ENCODE assay signal across 12 cellular contexts in genomic region chr7:30160329-30160728, GRCh38. TPM values are rescaled to one million over a fixed set of nuclear protein-coding genes. Genes with fewer than 3 reads are reported as not detected.
DNase-seq lines count a peak whose midpoint lies in the region; ATAC-seq and TF ChIP-seq lines count a peak whose summit lies in the region.
"Had no signal": no experiment of that assay in that cellular context is flagged by ENCODE, and none has a peak within 500 bp of the region (broad histone marks: within the 10 kb centered on the region; RNA-seq: fewer than 3 reads in every experiment).

No MANE protein-coding gene starts in this region.

- H3K4me1 Mint-ChIP-seq in CD4-positive, CD25-positive, alpha-beta regulatory T cell, result peaks cover 15 to 72% (median 36%) of the 10 kb centered on the region in 4 donors
- H3K4me1 Mint-ChIP-seq in central memory CD8-positive, alpha-beta T cell, result peaks cover 55% of the 10 kb centered on the region
- H3K4me1 Mint-ChIP-seq in progenitor cell of endocrine pancreas (ENCODE audit: low read depth), result peaks cover 45% of the 10 kb centered on the region

- peaks cover 23% of the 10 kb centered on the region for H3K4me1 ChIP-seq in CD4-positive, CD25-positive, alpha-beta regulatory T cell (ENCODE audit: control insufficient read depth, insufficient read depth, low read length, poor library complexity, severe bottlenecking)
- peaks cover 17% of the 10 kb centered on the region for H3K4me1 ChIP-seq in HEK293 (ENCODE audit: control insufficient read depth, insufficient read depth, low read length)

- no peaks in the 10 kb centered on the region for H3K27me3 ChIP-seq in CD4-positive, CD25-positive, alpha-beta regulatory T cell (ENCODE audit: control insufficient read depth, insufficient read depth, low read length)
- H3K27me3 ChIP-seq: foreskin keratinocyte, left lung, tibial artery had no signal

- no peak overlapping the region for H3K27ac ChIP-seq in CD4-positive, CD25-positive, alpha-beta regulatory T cell (ENCODE audit: insufficient read depth, low read length, poor library complexity, severe bottlenecking)
- no peak overlapping the region for H3K27ac ChIP-seq in HEK293 (ENCODE audit: extremely low read depth, low read depth, low read length)
- H3K27ac ChIP-seq: foreskin keratinocyte, tibial artery had no signal

- H3K4me3 Mint-ChIP-seq in CD4-positive, CD25-positive, alpha-beta regulatory T cell, result peak overlapping the region in 1 of 4 donors; percentile 52
- H3K4me3 Mint-ChIP-seq in central memory CD8-positive, alpha-beta T cell, result no peak overlapping the region
- H3K4me3 Mint-ChIP-seq in progenitor cell of endocrine pancreas (ENCODE audit: low read depth), result no peak overlapping the region
- H3K4me3 Mint-ChIP-seq: activated T-helper 17 cell treated with anti-CD3 and anti-CD28 coated beads, Interleukin-2, amount 50 U/mL, for 72 hours had no signal

- H3K36me3 Mint-ChIP-seq in CD4-positive, CD25-positive, alpha-beta regulatory T cell, result peaks cover 3% of the 10 kb centered on the region
- H3K36me3 Mint-ChIP-seq in central memory CD8-positive, alpha-beta T cell (ENCODE audit: insufficient read depth), result peaks cover 7% of the 10 kb centered on the region
- H3K36me3 Mint-ChIP-seq in progenitor cell of endocrine pancreas (ENCODE audit: insufficient read depth), result peaks cover 4% of the 10 kb centered on the region

- POLR2A ChIA-PET in HEK293 (lab: Yijun Ruan, JAX), result no interaction called here

- peaks cover 0 to 1% (median 0%) of the 10 kb centered on the region in 7 donors for H3K9me3 Mint-ChIP-seq in CD4-positive, CD25-positive, alpha-beta regulatory T cell
- no peaks in the 10 kb centered on the region for H3K9me3 Mint-ChIP-seq in central memory CD8-positive, alpha-beta T cell
- H3K9me3 Mint-ChIP-seq in progenitor cell of endocrine pancreas (ENCODE audit: low read depth), result no peaks in the 10 kb centered on the region
- H3K9me3 Mint-ChIP-seq: activated T-helper 17 cell treated with anti-CD3 and anti-CD28 coated beads, Interleukin-2, amount 50 U/mL, for 72 hours had no signal

- H3K27ac Mint-ChIP-seq in CD4-positive, CD25-positive, alpha-beta regulatory T cell, result peak overlapping the region; percentile 0 to 35 (median 2)
- peak overlapping the region; percentile 2 for H3K27ac Mint-ChIP-seq in central memory CD8-positive, alpha-beta T cell (ENCODE audit: low read depth)
- H3K27ac Mint-ChIP-seq in progenitor cell of endocrine pancreas, result peak overlapping the region; percentile 6
- H3K27ac Mint-ChIP-seq: activated T-helper 17 cell treated with anti-CD3 and anti-CD28 coated beads, Interleukin-2, amount 50 U/mL, for 72 hours had no signal

- CTCF ChIA-PET in HEK293 (lab: Yijun Ruan, JAX), result interaction anchor here (1.4 to 1.7 kb wide), 3 partner anchors 9 to 309 kb away, joined by 3 to 4 read pairs (median 4); no protein-coding TSS in a partner anchor

- H3K9me3 ChIP-seq in CD4-positive, CD25-positive, alpha-beta regulatory T cell (ENCODE audit: control insufficient read depth in 2 of 2, low read length in 2 of 2), result no peaks in the 10 kb centered on the region
- H3K9me3 ChIP-seq in HEK293 (ENCODE audit: control insufficient read depth, insufficient read depth, low read depth, low read length), result no peaks in the 10 kb centered on the region
- H3K9me3 ChIP-seq: left lung, tibial artery had no signal

- no peaks in the 10 kb centered on the region for H3K36me3 ChIP-seq in CD4-positive, CD25-positive, alpha-beta regulatory T cell (ENCODE audit: control insufficient read depth, insufficient read depth, low read length)
- no peaks in the 10 kb centered on the region for H3K36me3 ChIP-seq in HEK293 (ENCODE audit: control insufficient read depth in 2 of 2, insufficient read depth in 1 of 2, low read length in 2 of 2)
- H3K36me3 ChIP-seq: left lung had no signal

- no peak for DNase-seq in CD4-positive, CD25-positive, alpha-beta regulatory T cell
- no peak for DNase-seq in central memory CD8-positive, alpha-beta T cell (ENCODE audit: low spot score in 2 of 2)
- DNase-seq in progenitor cell of endocrine pancreas (ENCODE audit: low spot score, unreplicated experiment) (no peak), NCI-H1105 treated with DMSO at 0.1 percent for 48 hours (lab: John Stamatoyannopoulos, UW) (no peak), NCI-H187 (lab: John Stamatoyannopoulos, UW) (no peak)
- DNase-seq: foreskin keratinocyte; stimulated activated CD4-positive, alpha-beta T cell treated with anti-CD3 and anti-CD28 coated beads, Interleukin-4, amount 100 ng/mL, for 24 hours; tibial artery had no signal

- TF ChIP-seq CTCF in HEK293 (tag by site-specific recombination; IDR thresholded peaks at IDR 0.05), result no peak
- no peak for TF ChIP-seq CTCF in progenitor cell of endocrine pancreas (IDR thresholded peaks at IDR 0.05; ENCODE audit: unreplicated experiment)

- no peak for ATAC-seq in CD4-positive, CD25-positive, alpha-beta regulatory T cell (ENCODE audit: low read depth in 2 of 2)
- no peak for ATAC-seq in central memory CD8-positive, alpha-beta T cell (replicated peaks; ENCODE audit: extremely low read depth, poor library complexity, severe bottlenecking)
- no peak for ATAC-seq in GM18870 (IDR thresholded peaks at IDR 0.05; ENCODE audit: unreplicated experiment)

- no peak overlapping the region for H3K4me3 ChIP-seq in CD4-positive, CD25-positive, alpha-beta regulatory T cell (ENCODE audit: low read depth, low read length)
- no peak overlapping the region for H3K4me3 ChIP-seq in HEK293 (ENCODE audit: low read depth, low read length)
- H3K4me3 ChIP-seq: left lung, tibial artery had no signal

- H3K27me3 Mint-ChIP-seq in CD4-positive, CD25-positive, alpha-beta regulatory T cell, result no peaks in the 10 kb centered on the region
- no peaks in the 10 kb centered on the region for H3K27me3 Mint-ChIP-seq in central memory CD8-positive, alpha-beta T cell
- H3K27me3 Mint-ChIP-seq in progenitor cell of endocrine pancreas, result no peaks in the 10 kb centered on the region
- H3K27me3 Mint-ChIP-seq: activated T-helper 17 cell treated with anti-CD3 and anti-CD28 coated beads, Interleukin-2, amount 50 U/mL, for 72 hours had no signal

TF ChIP-seq in HEK293, 187 proteins besides CTCF, POLR2A, EP300 and RAD21:
- TF ChIP-seq SALL2 (tag by site-specific recombination; IDR thresholded peaks at IDR 0.05; ENCODE audit: borderline replicate concordance) (no peak), ZNF202 (tag by site-specific recombination; IDR thresholded peaks at IDR 0.05; ENCODE audit: borderline replicate concordance) (no peak), ZNF335 (tag by site-specific recombination; conservative IDR thresholded peaks at IDR 0.05) (no peak), ZNF830 (tag by site-specific recombination; IDR thresholded peaks at IDR 0.05; ENCODE audit: low read depth) (no peak), PRDM1 (tag by site-specific recombination; IDR thresholded peaks at IDR 0.05) (peak; percentile 99)

RNA-seq across cellular contexts. Expression of gene MTURN, which starts 25.5 kb away (rescaled TPM):
- 31.1 TPM for total RNA-seq in CD4-positive, CD25-positive, alpha-beta regulatory T cell
- polyA plus RNA-seq in CD4-positive, CD25-positive, alpha-beta regulatory T cell, result 1 to 10 TPM; 5.2 to 8.5 (median 5.8) TPM
- 20.0 and 20.1 TPM in 2 replicates for total RNA-seq in progenitor cell of endocrine pancreas
